Comparison of ENCODE assay signal across 11 cellular contexts in genomic region chr9:130073373-130073772, GRCh38. TPM values are rescaled to one million over a fixed set of nuclear protein-coding genes. Genes with fewer than 3 reads are reported as not detected.
A peak's percentile ranks its signal among the peaks of the same experiment; 100 is the strongest.
DNase-seq lines count a peak whose midpoint lies in the region; ATAC-seq and TF ChIP-seq lines count a peak whose summit lies in the region.
"Had no signal": no experiment of that assay in that cellular context is flagged by ENCODE, and none has a peak within 500 bp of the region (broad histone marks: within the 10 kb centered on the region; RNA-seq: fewer than 3 reads in every experiment).

No MANE protein-coding gene starts in this region.

- in situ Hi-C loops in IMR-90 (cut with MboI; ENCODE audit: low sequenced_read_pairs), result loop anchor here (25.0 kb wide), 1 partner anchor 186 kb away; no protein-coding TSS in a partner anchor

- H3K79me1 ChIP-seq in IMR-90 (ENCODE audit: low read depth in 1 of 2, low read length in 2 of 2) (peaks cover 37 to 73% of the 10 kb centered on the region in 2 experiments), mesendoderm (ENCODE audit: low read length) (peaks cover 17% of the 10 kb centered on the region)

- peak overlapping the region; percentile 54 for H3K27ac ChIP-seq in A673 (ENCODE audit: low read depth, low read length, poor library complexity, severe bottlenecking)
- no peak overlapping the region for H3K27ac ChIP-seq in IMR-90 (ENCODE audit: insufficient read depth, low read length)
- H3K27ac ChIP-seq in esophagus muscularis mucosa (replicated peaks in 1 of 4), result peak overlapping the region in 3 of 4 donors; percentile 1 to 20 (median 12)
- peak overlapping the region; percentile 2 for H3K27ac ChIP-seq in mesendoderm (ENCODE audit: low read depth, low read length)
- H3K27ac ChIP-seq: vagina had no signal

- intact Hi-C loops in A673 (cut with micrococcal nuclease; ENCODE audit: unreplicated experiment) (no loop called here), IMR-90 (cut with micrococcal nuclease) (no loop called here), esophagus muscularis mucosa (cut with DNase I) (no loop called here)

- TF ChIP-seq RAD21 in IMR-90 (IDR thresholded peaks at IDR 0.05; ENCODE audit: low read length), result no peak

- DNase-seq in A673 (ENCODE audit: low spot score) (no peak), IMR-90 (peak; percentile 67), esophagus muscularis mucosa (ENCODE audit: extremely low spot score) (no peak), mesendoderm (peak; percentile 89), LoVo (ENCODE audit: low spot score) (no peak), NCI-H446 (lab: John Stamatoyannopoulos, UW) (no peak), HCEC 1CT (no peak)
- no peak for DNase-seq in T-helper 2 cell treated with Interferon-gamma antibody and Interleukin-4, amounts not matched to agents 5 μg/mL and 100 μg/mL, for 36 hours (ENCODE audit: low spot score)
- DNase-seq: KBM-7, NCI-H226 had no signal

- H3K4me1 ChIP-seq in A673 (ENCODE audit: insufficient read depth, low read length, poor library complexity, severe bottlenecking) (peaks cover 22% of the 10 kb centered on the region), IMR-90 (ENCODE audit: control insufficient read depth, insufficient read depth, low read length) (peaks cover 4% of the 10 kb centered on the region; the same call in 1 of the 2 replicates), esophagus muscularis mucosa (peaks cover 18 to 36% (median 28%) of the 10 kb centered on the region in 4 donors), mesendoderm (ENCODE audit: control insufficient read depth, low read depth, low read length) (peaks cover 6% of the 10 kb centered on the region)

- H3K4me3 Mint-ChIP-seq in T-helper 2 cell treated with Interferon-gamma antibody and Interleukin-4, amounts not matched to agents 5 μg/mL and 100 μg/mL, for 36 hours, result no peak overlapping the region

- ATAC-seq in IMR-90 (ENCODE audit: low read depth), result peak; percentile 32

- peaks cover 19% of the 10 kb centered on the region for H3K36me3 Mint-ChIP-seq in T-helper 2 cell treated with Interferon-gamma antibody and Interleukin-4, amounts not matched to agents 5 μg/mL and 100 μg/mL, for 36 hours (ENCODE audit: low read depth)

- H3K27me3 ChIP-seq in A673 (replicated peaks; ENCODE audit: insufficient read depth, low read depth, low read length, poor library complexity), result no peaks in the 10 kb centered on the region
- H3K27me3 ChIP-seq in IMR-90 (ENCODE audit: control insufficient read depth, insufficient read depth, low read length), result no peaks in the 10 kb centered on the region
- H3K27me3 ChIP-seq in esophagus muscularis mucosa, result no peaks in the 10 kb centered on the region
- no peaks in the 10 kb centered on the region for H3K27me3 ChIP-seq in mesendoderm (ENCODE audit: insufficient read depth, low read length, poor library complexity)
- H3K27me3 ChIP-seq: vagina had no signal

- H3K4ac ChIP-seq in IMR-90 (ENCODE audit: low read depth, low read length) (no peak overlapping the region), mesendoderm (ENCODE audit: low read depth, low read length) (no peak overlapping the region)

- H2BK5ac ChIP-seq in IMR-90 (ENCODE audit: low read depth, low read length, poor library complexity, severe bottlenecking), result no peak overlapping the region
- no peak overlapping the region for H2BK5ac ChIP-seq in mesendoderm (ENCODE audit: low read length)

- H2AFZ ChIP-seq in IMR-90 (replicated peaks; ENCODE audit: low read length, poor library complexity), result no peak overlapping the region

- TF ChIP-seq EP300 in esophagus muscularis mucosa (IDR thresholded peaks at IDR 0.05), result no peak

- peaks cover 27% of the 10 kb centered on the region for H3K4me1 Mint-ChIP-seq in T-helper 2 cell treated with Interferon-gamma antibody and Interleukin-4, amounts not matched to agents 5 μg/mL and 100 μg/mL, for 36 hours (ENCODE audit: low read depth)

- WGBS in IMR-90 (ENCODE audit: extremely low coverage in 2 of 2, insufficient read length in 1 of 2), 2 experiments, result no CpG with 5 or more reads among the region's 2 CpGs
- WGBS in esophagus muscularis mucosa, result 57% methylated on average over 2 of the region's 2 CpGs
- WGBS in mesendoderm (ENCODE audit: extremely low coverage, insufficient coverage, low lambda C conversion rate), result no CpG with 5 or more reads among the region's 2 CpGs

- dilution Hi-C loops in IMR-90 (cut with HindIII; ENCODE audit: low sequenced_read_pairs, unreplicated experiment), result no loop called here

- H2BK20ac ChIP-seq in IMR-90 (ENCODE audit: low read depth, low read length), result no peak overlapping the region

- no peak overlapping the region for H3K18ac ChIP-seq in IMR-90 (ENCODE audit: low read depth, low read length)
- no peak overlapping the region for H3K18ac ChIP-seq in mesendoderm (ENCODE audit: low read length)

- peaks cover 4% of the 10 kb centered on the region for H3K79me2 ChIP-seq in mesendoderm (ENCODE audit: control insufficient read depth, insufficient read depth, low read length)

- 0 out of 2 replicates have a peak overlapping the region, but pooled peaks have one; percentile 10 for H3K23ac ChIP-seq in IMR-90 (ENCODE audit: low read depth, low read length)
- H3K23ac ChIP-seq in mesendoderm (ENCODE audit: low read length), result no peak overlapping the region

- H3K9ac ChIP-seq in IMR-90 (ENCODE audit: low read depth, low read length), result no peak overlapping the region
- H3K9ac ChIP-seq in mesendoderm (ENCODE audit: low read length), result peak overlapping the region; percentile 51

- H3K4me2 ChIP-seq in IMR-90 (ENCODE audit: low read depth, low read length), result peak overlapping the region; percentile 3; the same call in 1 of the 2 replicates
- no peak overlapping the region for H3K4me2 ChIP-seq in mesendoderm (ENCODE audit: low read length)

- H2BK120ac ChIP-seq in IMR-90 (ENCODE audit: low read depth, low read length) (no peak overlapping the region), mesendoderm (ENCODE audit: low read depth, low read length) (no peak overlapping the region)

- TF ChIP-seq POLR2A in IMR-90 (IDR thresholded peaks at IDR 0.05; ENCODE audit: low read depth, low read length), result no peak
- TF ChIP-seq POLR2A in esophagus muscularis mucosa (IDR thresholded peaks at IDR 0.05; ENCODE audit: low read depth), result no peak

- H3K36me3 ChIP-seq in A673 (ENCODE audit: insufficient read depth, low read length, poor library complexity, severe bottlenecking), result peaks cover 19% of the 10 kb centered on the region
- H3K36me3 ChIP-seq in IMR-90 (ENCODE audit: control insufficient read depth, insufficient read depth, low read length), result peaks cover 15% of the 10 kb centered on the region
- peaks cover 19 to 29% (median 24%) of the 10 kb centered on the region in 4 donors for H3K36me3 ChIP-seq in esophagus muscularis mucosa
- H3K36me3 ChIP-seq in mesendoderm (ENCODE audit: control insufficient read depth, insufficient read depth, low read length), result peaks cover 1% of the 10 kb centered on the region

- no peak overlapping the region for H4K91ac ChIP-seq in IMR-90 (ENCODE audit: insufficient read depth, low read depth, low read length)

- H4K5ac ChIP-seq in IMR-90 (ENCODE audit: low read depth, low read length) (no peak overlapping the region), mesendoderm (ENCODE audit: low read length) (no peak overlapping the region)

- no peak overlapping the region for H3K27ac Mint-ChIP-seq in T-helper 2 cell treated with Interferon-gamma antibody and Interleukin-4, amounts not matched to agents 5 μg/mL and 100 μg/mL, for 36 hours

- H2AK5ac ChIP-seq in IMR-90 (ENCODE audit: low read depth, low read length) (no peak overlapping the region), mesendoderm (ENCODE audit: low read length) (no peak overlapping the region)

- H3K9me3 Mint-ChIP-seq in T-helper 2 cell treated with Interferon-gamma antibody and Interleukin-4, amounts not matched to agents 5 μg/mL and 100 μg/mL, for 36 hours, result no peaks in the 10 kb centered on the region

- H4K20me1 ChIP-seq in IMR-90 (ENCODE audit: insufficient read depth, low read length), result peaks cover 52% of the 10 kb centered on the region

- H3K4me3 ChIP-seq in A673 (ENCODE audit: low read depth, low read length, poor library complexity, severe bottlenecking) (no peak overlapping the region), IMR-90 (ENCODE audit: insufficient read depth, low read depth, low read length) (no peak overlapping the region), esophagus muscularis mucosa (no peak overlapping the region), mesendoderm (ENCODE audit: low read length) (no peak overlapping the region)
- H3K4me3 ChIP-seq: vagina had no signal

- no peak for TF ChIP-seq CTCF in A673 (conservative IDR thresholded peaks at IDR 0.05; ENCODE audit: low read depth, low read length)
- TF ChIP-seq CTCF in IMR-90 (conservative IDR thresholded peaks at IDR 0.05; ENCODE audit: low read depth, low read length), result no peak
- TF ChIP-seq CTCF in esophagus muscularis mucosa (IDR thresholded peaks at IDR 0.05), result no peak

- H3K9me1 ChIP-seq in IMR-90 (ENCODE audit: insufficient read depth, low read length), result peaks cover 9% of the 10 kb centered on the region

- H2BK15ac ChIP-seq in IMR-90 (ENCODE audit: low read depth, low read length) (no peak overlapping the region), mesendoderm (replicated peaks; ENCODE audit: low read depth) (no peak overlapping the region)

- H3K27me3 Mint-ChIP-seq in T-helper 2 cell treated with Interferon-gamma antibody and Interleukin-4, amounts not matched to agents 5 μg/mL and 100 μg/mL, for 36 hours (ENCODE audit: low read depth), result no peaks in the 10 kb centered on the region

- H3K56ac ChIP-seq in IMR-90 (ENCODE audit: extremely low read depth, insufficient read depth, low read length), result no peak overlapping the region
- H3K56ac ChIP-seq in mesendoderm (ENCODE audit: low read length), result no peak overlapping the region

- H2AK9ac ChIP-seq in IMR-90 (replicated peaks; ENCODE audit: low read depth, low read length, poor library complexity), result no peak overlapping the region

- BruUV-seq in A673 (replicated peaks; lab: Mats Ljungman, UMichigan) (no TSS peak), IMR-90 (replicated peaks; lab: Mats Ljungman, UMichigan) (no TSS peak)

- CTCF ChIA-PET in A673 (lab: Charles Lee), result no interaction called here
- CTCF ChIA-PET in IMR-90 (lab: Yijun Ruan, JAX), result no interaction called here

- H4K8ac ChIP-seq in IMR-90 (ENCODE audit: low read depth in 2 of 2, low read length in 2 of 2), result peak overlapping the region in 1 of 2 experiments; percentile 38; a peak in 1 of 4 replicates
- H4K8ac ChIP-seq in mesendoderm (ENCODE audit: low read depth, low read length), result no peak overlapping the region

- H3K9me3 ChIP-seq in A673 (ENCODE audit: low read depth, low read length, poor library complexity, severe bottlenecking) (no peaks in the 10 kb centered on the region), IMR-90 (ENCODE audit: control insufficient read depth, insufficient read depth, low read length) (no peaks in the 10 kb centered on the region), esophagus muscularis mucosa (no peaks in the 10 kb centered on the region)
- H3K9me3 ChIP-seq: vagina had no signal

- POLR2A ChIA-PET in A673 (lab: Charles Lee; ENCODE audit: low non-redundant PET), result no interaction called here
- POLR2A ChIA-PET in IMR-90 (lab: Charles Lee; ENCODE audit: unreplicated experiment), result no interaction called here

- H3K14ac ChIP-seq in IMR-90 (replicated peaks; ENCODE audit: low read depth, low read length), result peak overlapping the region; percentile 31; the same call in 1 of the 2 replicates

RNA-seq across cellular contexts. Expression of gene GPR107, which starts 19.7 kb away (rescaled TPM):
- 47.1 and 50.9 TPM in 2 replicates for total RNA-seq in A673 (2021)
- 16.7 and 17.8 TPM in 2 replicates for total RNA-seq in IMR-90 (2012; rRNA removed)
- polyA plus RNA-seq in IMR-90 (2012; rRNA removed), result 20.2 and 21.6 TPM in 2 replicates
- polyA plus RNA-seq in IMR-90 (2012; cell fraction: cytosol; rRNA removed), result 7.6 and 9.1 TPM in 2 replicates
- polyA plus RNA-seq in IMR-90 (2012; cell fraction: nucleus; rRNA removed; ENCODE audit: low replicate concordance), result 16.5 and 42.3 TPM in 2 replicates
- total RNA-seq in esophagus muscularis mucosa, result 10 to 100 TPM; 19.9 to 34.7 (median 30.8) TPM
- polyA plus RNA-seq in mesendoderm (2013, experiment 1 of 2), result 16.4 TPM
- 16.2 TPM for polyA plus RNA-seq in mesendoderm (2013, experiment 2 of 2)

RNA-seq across cellular contexts. Expression of gene FNBP1, which starts 30.4 kb away (rescaled TPM):
- total RNA-seq in A673 (2021) (200 and 215 TPM in 2 replicates), IMR-90 (2012; rRNA removed) (15.4 and 21.4 TPM in 2 replicates), esophagus muscularis mucosa (100 to 1,000 TPM; 177 to 317 (median 254) TPM)
- polyA plus RNA-seq in IMR-90 (2012; rRNA removed), result 8.2 and 10.3 TPM in 2 replicates
- 4.1 and 4.6 TPM in 2 replicates for polyA plus RNA-seq in IMR-90 (2012; cell fraction: cytosol; rRNA removed)
- 4.7 and 11.1 TPM in 2 replicates for polyA plus RNA-seq in IMR-90 (2012; cell fraction: nucleus; rRNA removed; ENCODE audit: low replicate concordance)
- polyA plus RNA-seq in mesendoderm (2013, experiment 1 of 2), result 18.0 TPM
- polyA plus RNA-seq in mesendoderm (2013, experiment 2 of 2), result 18.4 TPM

Comparison
In these comparisons a context has a peak if more than half of its experiments do, and no peak if none do; other contexts are left out.
1. DNase-seq: peak in IMR-90 (single experiment) and mesendoderm (single experiment); none in A673 (single experiment), esophagus muscularis mucosa (single experiment), LoVo (single experiment), NCI-H446 (0 of 2), T-helper 2 cell treated with Interferon-gamma antibody and Interleukin-4, amounts not matched to agents 5 μg/mL and 100 μg/mL, for 36 hours (single experiment) and HCEC 1CT (single experiment).